15 cellular contexts compared by ENCODE assay signal in genomic region chr12:90173499-90174197, GRCh38.
A peak's percentile ranks its signal among the peaks of the same experiment; 100 is the strongest.
DNase-seq lines count a peak whose midpoint lies in the region; ATAC-seq, FAIRE-seq and TF ChIP-seq lines count a peak whose summit lies in the region.
"Had no signal": no experiment of that assay in that cellular context is flagged by ENCODE, and none has a peak within 500 bp of the region (broad histone marks: within the 10 kb centered on the region; RNA-seq: fewer than 3 reads in every experiment).

No MANE protein-coding gene starts in this region.

- 76% methylated on average over 2 of the region's 2 CpGs for WGBS in A549 (ENCODE audit: missing lambda C conversion rate)

- H3K9ac ChIP-seq in neural progenitor cell, result no peak overlapping the region

- 0 out of 3 replicates have a peak, but pooled peaks cover 4% of the 10 kb centered on the region for H3K4me1 ChIP-seq in A549
- H3K4me1 ChIP-seq in neural progenitor cell, result no peaks in the 10 kb centered on the region
- H3K4me1 ChIP-seq: HAP-1, Peyer's patch had no signal

- H2AFZ ChIP-seq in neural progenitor cell (replicated peaks), result peak overlapping the region; percentile 48
- H2AFZ ChIP-seq: GM23338 had no signal

- ATAC-seq in A549, result no peak
- ATAC-seq: GM23338 had no signal

- H3K4me3 Mint-ChIP-seq in neural progenitor cell, result no peak overlapping the region
- H3K4me3 Mint-ChIP-seq: GM23338 had no signal

- no peaks in the 10 kb centered on the region for H3K79me2 ChIP-seq in neural progenitor cell (ENCODE audit: low read depth)

- H3K4me1 Mint-ChIP-seq in neural progenitor cell, result peaks cover 14% of the 10 kb centered on the region
- H3K4me1 Mint-ChIP-seq: GM23338 had no signal

- no peaks in the 10 kb centered on the region for H4K20me1 ChIP-seq in neural progenitor cell (ENCODE audit: low read depth)

- H3K9me3 ChIP-seq in A549, result peaks cover 5% of the 10 kb centered on the region; the same call in 1 of the 3 replicates
- no peaks in the 10 kb centered on the region for H3K9me3 ChIP-seq in neural progenitor cell (ENCODE audit: low read depth)
- H3K9me3 ChIP-seq: BE2C, HAP-1, Peyer's patch had no signal

- POLR2A ChIA-PET in A549 (lab: Yijun Ruan, JAX), result no interaction called here

- peak overlapping the region; percentile 22 for H3K27ac Mint-ChIP-seq in neural progenitor cell
- H3K27ac Mint-ChIP-seq: GM23338 had no signal

- no peaks in the 10 kb centered on the region for H3F3A ChIP-seq in neural progenitor cell (ENCODE audit: low read depth)

- H3K4me2 ChIP-seq in A549 (no peak overlapping the region), neural progenitor cell (no peak overlapping the region)
- H3K4me2 ChIP-seq: GM23338 had no signal

- no peaks in the 10 kb centered on the region for H3K27me3 ChIP-seq in neural progenitor cell
- H3K27me3 ChIP-seq: BE2C, Peyer's patch had no signal

- no peak overlapping the region for H3K27ac ChIP-seq in A549
- peak overlapping the region; percentile 36 for H3K27ac ChIP-seq in caudate nucleus (ENCODE audit: low read depth, low read length)
- no peak overlapping the region for H3K27ac ChIP-seq in neural progenitor cell
- H3K27ac ChIP-seq: Peyer's patch had no signal

- no peaks in the 10 kb centered on the region for H3K36me3 ChIP-seq in neural progenitor cell
- H3K36me3 ChIP-seq: BE2C, HAP-1, Peyer's patch had no signal

- DNase-seq in A549 (ENCODE audit: low read depth in 1 of 2, low spot score in 1 of 2) (no peak), NCI-H69 (lab: John Stamatoyannopoulos, UW) (peak; percentile 59), caudate nucleus (lab: John Stamatoyannopoulos, UW) (no peak), neural progenitor cell (ENCODE audit: low spot score) (no peak), DMS153 (lab: John Stamatoyannopoulos, UW) (no peak), SKM-1 treated with dmso at 0.1 percent for 144 hours (lab: John Stamatoyannopoulos, UW; ENCODE audit: unreplicated experiment) (no peak), NCI-H226 (no peak)
- DNase-seq: DND-41, Kasumi-1, NCI-H2081, Peyer's patch had no signal

- TF ChIP-seq POLR2A in A549 (IDR thresholded peaks at IDR 0.05; ENCODE audit: low read length), result no peak

- H3K4me3 ChIP-seq in A549 (no peak overlapping the region), neural progenitor cell (no peak overlapping the region)
- H3K4me3 ChIP-seq: GM23338, HAP-1, Peyer's patch had no signal

- H3K27me3 Mint-ChIP-seq in neural progenitor cell (ENCODE audit: insufficient read depth, low read depth), result no peaks in the 10 kb centered on the region

- TF ChIP-seq CTCF in A549 (IDR thresholded peaks at IDR 0.05) (no peak), neural progenitor cell (IDR thresholded peaks at IDR 0.05) (no peak)

- no peak for TF ChIP-seq EP300 in A549 (IDR thresholded peaks at IDR 0.05)

- H3K9me3 Mint-ChIP-seq in neural progenitor cell, result no peaks in the 10 kb centered on the region
- H3K9me3 Mint-ChIP-seq: GM23338 had no signal

- H3K36me3 Mint-ChIP-seq in neural progenitor cell, result no peaks in the 10 kb centered on the region

- CTCF ChIA-PET in A549 (lab: Yijun Ruan, JAX), result interaction anchor here (0.8 kb wide), 1 partner anchor 37 kb away, joined by 3 read pairs; no protein-coding TSS in a partner anchor

- peak; percentile 83 for FAIRE-seq in A549 (lab: Jason Lieb, UNC)
- FAIRE-seq: GM12891 had no signal

- TF ChIP-seq RAD21 in A549 (conservative IDR thresholded peaks at IDR 0.05 in 1 of 2, IDR thresholded peaks at IDR 0.05 in 1 of 2), result no peak

TF ChIP-seq in A549, 52 proteins besides CTCF, POLR2A, EP300 and RAD21:
- TF ChIP-seq RARB (CRISPR knock-in tag; IDR thresholded peaks at IDR 0.05) (no peak), HOXB13 (CRISPR knock-in tag; IDR thresholded peaks at IDR 0.05; ENCODE audit: low read depth) (no peak), RFX5 (IDR thresholded peaks at IDR 0.05) (no peak), USF2 (IDR thresholded peaks at IDR 0.05) (no peak), RCOR1 (IDR thresholded peaks at IDR 0.05; ENCODE audit: low read depth, low read length) (no peak), CHD4 (IDR thresholded peaks at IDR 0.05; ENCODE audit: borderline replicate concordance) (no peak), PHF8 (IDR thresholded peaks at IDR 0.05; ENCODE audit: borderline replicate concordance, low read depth) (no peak)
